Comparison of ENCODE assay signal across 1 cellular context in the genomic region with DNA sequence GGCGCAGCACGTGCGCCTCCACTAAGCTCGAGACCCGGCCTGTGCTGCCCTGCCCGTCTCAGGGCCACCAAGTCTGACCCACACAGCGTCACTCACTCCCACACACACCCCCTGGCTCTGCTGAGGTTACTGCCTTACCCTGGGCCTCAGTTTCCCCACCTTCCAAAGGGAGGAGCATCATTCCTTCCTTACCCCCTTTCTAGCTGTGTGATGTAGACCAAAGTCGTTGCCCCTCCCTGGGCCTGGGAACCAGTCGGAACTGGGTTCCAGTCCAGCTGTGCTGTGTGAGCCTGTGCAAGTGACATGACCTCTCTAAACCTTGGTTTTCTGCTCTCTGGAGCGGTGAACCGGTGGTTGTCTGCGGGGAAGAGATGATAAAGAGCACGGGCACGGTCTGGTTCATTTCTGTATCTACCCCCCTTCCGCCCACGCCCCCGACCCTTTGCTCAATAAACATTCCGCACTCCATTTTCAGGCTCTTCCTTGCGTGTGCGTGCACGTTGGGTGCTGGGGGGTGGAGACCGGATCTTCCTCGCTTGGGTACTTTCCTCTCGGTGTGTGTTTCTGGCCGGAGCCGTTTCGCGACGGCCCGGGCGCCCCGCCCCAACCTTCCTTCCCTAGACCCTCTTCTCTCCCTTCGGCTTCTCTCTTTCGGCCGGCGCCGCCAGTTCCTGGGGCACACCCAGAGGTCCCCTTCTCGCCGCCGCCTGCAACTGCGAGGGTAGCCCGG.
TF ChIP-seq lines count a peak whose summit lies in the region.

A gene with protein sequence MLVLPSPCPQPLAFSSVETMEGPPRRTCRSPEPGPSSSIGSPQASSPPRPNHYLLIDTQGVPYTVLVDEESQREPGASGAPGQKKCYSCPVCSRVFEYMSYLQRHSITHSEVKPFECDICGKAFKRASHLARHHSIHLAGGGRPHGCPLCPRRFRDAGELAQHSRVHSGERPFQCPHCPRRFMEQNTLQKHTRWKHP (plus strand): TSS at position 647 of the 730 bp plus-strand sequence. CDS start 923 bp downstream, outside the sequence.

TF ChIP-seq in K562, 482 proteins besides CTCF, POLR2A, EP300 and RAD21 (continued from another document and continues in another):
- TF ChIP-seq EZH2 (IDR thresholded peaks at IDR 0.05; ENCODE audit: borderline replicate concordance, low read depth, low read length) (no peak), MTF1 (CRISPR knock-in tag; IDR thresholded peaks at IDR 0.05; ENCODE audit: borderline replicate concordance) (no peak), ZNF780A (CRISPR knock-in tag; IDR thresholded peaks at IDR 0.05) (no peak), HDAC2 (IDR thresholded peaks at IDR 0.05) (peak; percentile 56), ZNF197 (CRISPR knock-in tag; IDR thresholded peaks at IDR 0.05; ENCODE audit: low read depth) (no peak), TCFL5 (CRISPR knock-in tag; conservative IDR thresholded peaks at IDR 0.05) (no peak), ZNF354B (CRISPR knock-in tag; IDR thresholded peaks at IDR 0.05) (no peak), IFI16 (CRISPR knock-in tag; IDR thresholded peaks at IDR 0.05) (no peak), RBM15 (IDR thresholded peaks at IDR 0.05; ENCODE audit: insufficient read depth, low read length) (no peak), NFIX (CRISPR knock-in tag; IDR thresholded peaks at IDR 0.05; ENCODE audit: low read depth) (no peak), TBL1XR1 (IDR thresholded peaks at IDR 0.05; ENCODE audit: low read length in 2 of 2) (peak in 1 of 2 experiments; percentile 60; a peak in 1 of 4 replicates), CBX3 (IDR thresholded peaks at IDR 0.05; ENCODE audit: borderline replicate concordance in 1 of 2, low read length in 2 of 2) (0 out of 3 replicates have a peak, but pooled peaks of 1 of the 2 experiments have one; percentile 41), PML (IDR thresholded peaks at IDR 0.05; ENCODE audit: low read length) (peak; percentile 52), BRCA1 (IDR thresholded peaks at IDR 0.05) (no peak), BRCA1 (CRISPR knock-in tag; IDR thresholded peaks at IDR 0.05) (no peak), TEAD1 (CRISPR knock-in tag; IDR thresholded peaks at IDR 0.05) (0 out of 4 replicates have a peak, but pooled peaks of 1 of the 2 experiments have one; percentile 16), ZNF146 (CRISPR knock-in tag; IDR thresholded peaks at IDR 0.05; ENCODE audit: unreplicated experiment) (no peak), ZKSCAN3 (CRISPR knock-in tag; IDR thresholded peaks at IDR 0.05) (no peak), CCNT2 (IDR thresholded peaks at IDR 0.05; ENCODE audit: borderline replicate concordance, extremely low read depth, insufficient read length, low read depth, low read length) (peak; percentile 40), MAFF (IDR thresholded peaks at IDR 0.05; ENCODE audit: low read length) (no peak), ARNT (IDR thresholded peaks at IDR 0.05) (peak; percentile 56 to 73; a peak in 2 of 4 replicates), PTTG1 (tag; IDR thresholded peaks at IDR 0.05; ENCODE audit: low read depth) (no peak), NR1H2 (CRISPR knock-in tag; IDR thresholded peaks at IDR 0.05) (no peak), MTA3 (IDR thresholded peaks at IDR 0.05; ENCODE audit: borderline replicate concordance) (peak; percentile 74), MYC (IDR thresholded peaks at IDR 0.05; ENCODE audit: low read depth, low read length) (peak; percentile 87), MYC (CRISPR knock-in tag; IDR thresholded peaks at IDR 0.05; ENCODE audit: borderline replicate concordance, low read depth) (0 out of 2 replicates have a peak, but pooled peaks have one; percentile 41), HDGF (IDR thresholded peaks at IDR 0.05) (0 out of 2 replicates have a peak, but pooled peaks have one; percentile 35), RFX5 (IDR thresholded peaks at IDR 0.05; ENCODE audit: low read depth, low read length) (no peak), GATAD2A (IDR thresholded peaks at IDR 0.05) (peak; percentile 80), ZSCAN32 (CRISPR knock-in tag; IDR thresholded peaks at IDR 0.05) (no peak), NFIC (IDR thresholded peaks at IDR 0.05) (0 out of 2 replicates have a peak, but pooled peaks have one; percentile 25), DIDO1 (tag; IDR thresholded peaks at IDR 0.05; ENCODE audit: low read depth) (peak; percentile 92), SLC30A9 (CRISPR knock-in tag; IDR thresholded peaks at IDR 0.05) (no peak), HMG20A (CRISPR knock-in tag; conservative IDR thresholded peaks at IDR 0.05) (no peak), ZBED1 (IDR thresholded peaks at IDR 0.05) (peak; percentile 23; the same call in 1 of the 2 replicates), NFRKB (IDR thresholded peaks at IDR 0.05; ENCODE audit: low read depth) (0 out of 2 replicates have a peak, but pooled peaks have one; percentile 57)
- TF ChIP-seq, protein P1, sequence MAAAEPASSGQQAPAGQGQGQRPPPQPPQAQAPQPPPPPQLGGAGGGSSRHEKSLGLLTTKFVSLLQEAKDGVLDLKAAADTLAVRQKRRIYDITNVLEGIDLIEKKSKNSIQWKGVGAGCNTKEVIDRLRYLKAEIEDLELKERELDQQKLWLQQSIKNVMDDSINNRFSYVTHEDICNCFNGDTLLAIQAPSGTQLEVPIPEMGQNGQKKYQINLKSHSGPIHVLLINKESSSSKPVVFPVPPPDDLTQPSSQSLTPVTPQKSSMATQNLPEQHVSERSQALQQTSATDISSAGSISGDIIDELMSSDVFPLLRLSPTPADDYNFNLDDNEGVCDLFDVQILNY (CRISPR knock-in tag; IDR thresholded peaks at IDR 0.05): no peak
- TF ChIP-seq, protein P2, sequence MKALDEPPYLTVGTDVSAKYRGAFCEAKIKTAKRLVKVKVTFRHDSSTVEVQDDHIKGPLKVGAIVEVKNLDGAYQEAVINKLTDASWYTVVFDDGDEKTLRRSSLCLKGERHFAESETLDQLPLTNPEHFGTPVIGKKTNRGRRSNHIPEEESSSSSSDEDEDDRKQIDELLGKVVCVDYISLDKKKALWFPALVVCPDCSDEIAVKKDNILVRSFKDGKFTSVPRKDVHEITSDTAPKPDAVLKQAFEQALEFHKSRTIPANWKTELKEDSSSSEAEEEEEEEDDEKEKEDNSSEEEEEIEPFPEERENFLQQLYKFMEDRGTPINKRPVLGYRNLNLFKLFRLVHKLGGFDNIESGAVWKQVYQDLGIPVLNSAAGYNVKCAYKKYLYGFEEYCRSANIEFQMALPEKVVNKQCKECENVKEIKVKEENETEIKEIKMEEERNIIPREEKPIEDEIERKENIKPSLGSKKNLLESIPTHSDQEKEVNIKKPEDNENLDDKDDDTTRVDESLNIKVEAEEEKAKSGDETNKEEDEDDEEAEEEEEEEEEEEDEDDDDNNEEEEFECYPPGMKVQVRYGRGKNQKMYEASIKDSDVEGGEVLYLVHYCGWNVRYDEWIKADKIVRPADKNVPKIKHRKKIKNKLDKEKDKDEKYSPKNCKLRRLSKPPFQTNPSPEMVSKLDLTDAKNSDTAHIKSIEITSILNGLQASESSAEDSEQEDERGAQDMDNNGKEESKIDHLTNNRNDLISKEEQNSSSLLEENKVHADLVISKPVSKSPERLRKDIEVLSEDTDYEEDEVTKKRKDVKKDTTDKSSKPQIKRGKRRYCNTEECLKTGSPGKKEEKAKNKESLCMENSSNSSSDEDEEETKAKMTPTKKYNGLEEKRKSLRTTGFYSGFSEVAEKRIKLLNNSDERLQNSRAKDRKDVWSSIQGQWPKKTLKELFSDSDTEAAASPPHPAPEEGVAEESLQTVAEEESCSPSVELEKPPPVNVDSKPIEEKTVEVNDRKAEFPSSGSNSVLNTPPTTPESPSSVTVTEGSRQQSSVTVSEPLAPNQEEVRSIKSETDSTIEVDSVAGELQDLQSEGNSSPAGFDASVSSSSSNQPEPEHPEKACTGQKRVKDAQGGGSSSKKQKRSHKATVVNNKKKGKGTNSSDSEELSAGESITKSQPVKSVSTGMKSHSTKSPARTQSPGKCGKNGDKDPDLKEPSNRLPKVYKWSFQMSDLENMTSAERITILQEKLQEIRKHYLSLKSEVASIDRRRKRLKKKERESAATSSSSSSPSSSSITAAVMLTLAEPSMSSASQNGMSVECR (CRISPR knock-in tag; IDR thresholded peaks at IDR 0.05): peak; percentile 78
- TF ChIP-seq, protein P3, sequence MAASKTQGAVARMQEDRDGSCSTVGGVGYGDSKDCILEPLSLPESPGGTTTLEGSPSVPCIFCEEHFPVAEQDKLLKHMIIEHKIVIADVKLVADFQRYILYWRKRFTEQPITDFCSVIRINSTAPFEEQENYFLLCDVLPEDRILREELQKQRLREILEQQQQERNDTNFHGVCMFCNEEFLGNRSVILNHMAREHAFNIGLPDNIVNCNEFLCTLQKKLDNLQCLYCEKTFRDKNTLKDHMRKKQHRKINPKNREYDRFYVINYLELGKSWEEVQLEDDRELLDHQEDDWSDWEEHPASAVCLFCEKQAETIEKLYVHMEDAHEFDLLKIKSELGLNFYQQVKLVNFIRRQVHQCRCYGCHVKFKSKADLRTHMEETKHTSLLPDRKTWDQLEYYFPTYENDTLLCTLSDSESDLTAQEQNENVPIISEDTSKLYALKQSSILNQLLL (CRISPR knock-in tag; IDR thresholded peaks at IDR 0.05; ENCODE audit: borderline replicate concordance): no peak
- TF ChIP-seq, protein P4, sequence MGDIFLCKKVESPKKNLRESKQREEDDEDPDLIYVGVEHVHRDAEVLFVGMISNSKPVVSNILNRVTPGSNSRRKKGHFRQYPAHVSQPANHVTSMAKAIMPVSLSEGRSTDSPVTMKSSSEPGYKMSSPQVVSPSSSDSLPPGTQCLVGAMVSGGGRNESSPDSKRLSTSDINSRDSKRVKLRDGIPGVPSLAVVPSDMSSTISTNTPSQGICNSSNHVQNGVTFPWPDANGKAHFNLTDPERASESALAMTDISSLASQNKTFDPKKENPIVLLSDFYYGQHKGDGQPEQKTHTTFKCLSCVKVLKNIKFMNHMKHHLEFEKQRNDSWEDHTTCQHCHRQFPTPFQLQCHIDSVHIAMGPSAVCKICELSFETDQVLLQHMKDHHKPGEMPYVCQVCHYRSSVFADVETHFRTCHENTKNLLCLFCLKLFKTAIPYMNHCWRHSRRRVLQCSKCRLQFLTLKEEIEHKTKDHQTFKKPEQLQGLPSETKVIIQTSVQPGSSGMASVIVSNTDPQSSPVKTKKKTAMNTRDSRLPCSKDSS (IDR thresholded peaks at IDR 0.05; ENCODE audit: low read depth, partially characterized antibody): no peak
- TF ChIP-seq, protein P5, sequence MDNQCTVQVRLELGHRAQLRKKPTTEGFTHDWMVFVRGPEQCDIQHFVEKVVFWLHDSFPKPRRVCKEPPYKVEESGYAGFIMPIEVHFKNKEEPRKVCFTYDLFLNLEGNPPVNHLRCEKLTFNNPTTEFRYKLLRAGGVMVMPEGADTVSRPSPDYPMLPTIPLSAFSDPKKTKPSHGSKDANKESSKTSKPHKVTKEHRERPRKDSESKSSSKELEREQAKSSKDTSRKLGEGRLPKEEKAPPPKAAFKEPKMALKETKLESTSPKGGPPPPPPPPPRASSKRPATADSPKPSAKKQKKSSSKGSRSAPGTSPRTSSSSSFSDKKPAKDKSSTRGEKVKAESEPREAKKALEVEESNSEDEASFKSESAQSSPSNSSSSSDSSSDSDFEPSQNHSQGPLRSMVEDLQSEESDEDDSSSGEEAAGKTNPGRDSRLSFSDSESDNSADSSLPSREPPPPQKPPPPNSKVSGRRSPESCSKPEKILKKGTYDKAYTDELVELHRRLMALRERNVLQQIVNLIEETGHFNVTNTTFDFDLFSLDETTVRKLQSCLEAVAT (IDR thresholded peaks at IDR 0.05): 0 out of 4 replicates have a peak, but pooled peaks have one; percentile 15 to 17
- TF ChIP-seq, protein P6, sequence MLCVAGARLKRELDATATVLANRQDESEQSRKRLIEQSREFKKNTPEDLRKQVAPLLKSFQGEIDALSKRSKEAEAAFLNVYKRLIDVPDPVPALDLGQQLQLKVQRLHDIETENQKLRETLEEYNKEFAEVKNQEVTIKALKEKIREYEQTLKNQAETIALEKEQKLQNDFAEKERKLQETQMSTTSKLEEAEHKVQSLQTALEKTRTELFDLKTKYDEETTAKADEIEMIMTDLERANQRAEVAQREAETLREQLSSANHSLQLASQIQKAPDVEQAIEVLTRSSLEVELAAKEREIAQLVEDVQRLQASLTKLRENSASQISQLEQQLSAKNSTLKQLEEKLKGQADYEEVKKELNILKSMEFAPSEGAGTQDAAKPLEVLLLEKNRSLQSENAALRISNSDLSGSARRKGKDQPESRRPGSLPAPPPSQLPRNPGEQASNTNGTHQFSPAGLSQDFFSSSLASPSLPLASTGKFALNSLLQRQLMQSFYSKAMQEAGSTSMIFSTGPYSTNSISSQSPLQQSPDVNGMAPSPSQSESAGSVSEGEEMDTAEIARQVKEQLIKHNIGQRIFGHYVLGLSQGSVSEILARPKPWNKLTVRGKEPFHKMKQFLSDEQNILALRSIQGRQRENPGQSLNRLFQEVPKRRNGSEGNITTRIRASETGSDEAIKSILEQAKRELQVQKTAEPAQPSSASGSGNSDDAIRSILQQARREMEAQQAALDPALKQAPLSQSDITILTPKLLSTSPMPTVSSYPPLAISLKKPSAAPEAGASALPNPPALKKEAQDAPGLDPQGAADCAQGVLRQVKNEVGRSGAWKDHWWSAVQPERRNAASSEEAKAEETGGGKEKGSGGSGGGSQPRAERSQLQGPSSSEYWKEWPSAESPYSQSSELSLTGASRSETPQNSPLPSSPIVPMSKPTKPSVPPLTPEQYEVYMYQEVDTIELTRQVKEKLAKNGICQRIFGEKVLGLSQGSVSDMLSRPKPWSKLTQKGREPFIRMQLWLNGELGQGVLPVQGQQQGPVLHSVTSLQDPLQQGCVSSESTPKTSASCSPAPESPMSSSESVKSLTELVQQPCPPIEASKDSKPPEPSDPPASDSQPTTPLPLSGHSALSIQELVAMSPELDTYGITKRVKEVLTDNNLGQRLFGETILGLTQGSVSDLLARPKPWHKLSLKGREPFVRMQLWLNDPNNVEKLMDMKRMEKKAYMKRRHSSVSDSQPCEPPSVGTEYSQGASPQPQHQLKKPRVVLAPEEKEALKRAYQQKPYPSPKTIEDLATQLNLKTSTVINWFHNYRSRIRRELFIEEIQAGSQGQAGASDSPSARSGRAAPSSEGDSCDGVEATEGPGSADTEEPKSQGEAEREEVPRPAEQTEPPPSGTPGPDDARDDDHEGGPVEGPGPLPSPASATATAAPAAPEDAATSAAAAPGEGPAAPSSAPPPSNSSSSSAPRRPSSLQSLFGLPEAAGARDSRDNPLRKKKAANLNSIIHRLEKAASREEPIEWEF (CRISPR knock-in tag; IDR thresholded peaks at IDR 0.05): no peak
- TF ChIP-seq, protein P7, sequence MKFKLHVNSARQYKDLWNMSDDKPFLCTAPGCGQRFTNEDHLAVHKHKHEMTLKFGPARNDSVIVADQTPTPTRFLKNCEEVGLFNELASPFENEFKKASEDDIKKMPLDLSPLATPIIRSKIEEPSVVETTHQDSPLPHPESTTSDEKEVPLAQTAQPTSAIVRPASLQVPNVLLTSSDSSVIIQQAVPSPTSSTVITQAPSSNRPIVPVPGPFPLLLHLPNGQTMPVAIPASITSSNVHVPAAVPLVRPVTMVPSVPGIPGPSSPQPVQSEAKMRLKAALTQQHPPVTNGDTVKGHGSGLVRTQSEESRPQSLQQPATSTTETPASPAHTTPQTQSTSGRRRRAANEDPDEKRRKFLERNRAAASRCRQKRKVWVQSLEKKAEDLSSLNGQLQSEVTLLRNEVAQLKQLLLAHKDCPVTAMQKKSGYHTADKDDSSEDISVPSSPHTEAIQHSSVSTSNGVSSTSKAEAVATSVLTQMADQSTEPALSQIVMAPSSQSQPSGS (CRISPR knock-in tag; IDR thresholded peaks at IDR 0.05): no peak
- TF ChIP-seq, protein P8, sequence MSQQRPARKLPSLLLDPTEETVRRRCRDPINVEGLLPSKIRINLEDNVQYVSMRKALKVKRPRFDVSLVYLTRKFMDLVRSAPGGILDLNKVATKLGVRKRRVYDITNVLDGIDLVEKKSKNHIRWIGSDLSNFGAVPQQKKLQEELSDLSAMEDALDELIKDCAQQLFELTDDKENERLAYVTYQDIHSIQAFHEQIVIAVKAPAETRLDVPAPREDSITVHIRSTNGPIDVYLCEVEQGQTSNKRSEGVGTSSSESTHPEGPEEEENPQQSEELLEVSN (IDR thresholded peaks at IDR 0.05; ENCODE audit: borderline replicate concordance in 1 of 2, extremely low read depth in 1 of 2, insufficient read depth in 1 of 2, insufficient read length in 1 of 2, low read depth in 1 of 2, low read length in 1 of 2, poor library complexity in 1 of 2, severe bottlenecking in 1 of 2): peak in 1 of 2 experiments; percentile 48
